Comparison of ENCODE assay signal across 17 cellular contexts in the genomic region with DNA sequence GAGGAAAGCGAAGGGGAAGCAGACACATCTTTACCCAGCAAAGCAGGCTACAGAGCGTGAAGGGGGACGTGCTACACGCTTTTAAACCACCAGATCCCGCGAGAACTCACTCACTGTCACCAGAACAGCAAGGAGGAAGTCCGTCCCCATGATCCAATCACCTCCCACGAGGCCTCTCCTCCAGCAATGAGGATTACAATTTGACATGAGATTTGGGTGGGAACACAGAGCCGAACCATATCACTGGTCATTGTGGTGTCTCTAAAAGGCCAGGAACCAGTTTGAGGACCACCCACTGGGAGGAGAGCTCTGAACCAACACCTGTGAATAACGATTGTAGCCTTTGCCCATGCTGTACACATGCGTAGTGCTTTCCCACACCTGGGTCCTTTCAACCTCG.
"Had no signal": no experiment of that assay in that cellular context is flagged by ENCODE, and none has a peak within 500 bp of the region (broad histone marks: within the 10 kb centered on the region; RNA-seq: fewer than 3 reads in every experiment).

No MANE protein-coding gene starts in this region.

- H3K27me3 ChIP-seq: colonic mucosa, esophagus muscularis mucosa, hepatocyte, neural progenitor cell, pancreas, upper lobe of right lung had no signal

- H3K27ac ChIP-seq: colonic mucosa, esophagus muscularis mucosa, hepatocyte, neural progenitor cell, pancreas, upper lobe of right lung had no signal

- H3K9me3 ChIP-seq: colonic mucosa, esophagus muscularis mucosa, pancreas, upper lobe of right lung had no signal

- H3K9ac ChIP-seq: neural progenitor cell had no signal

- DNase-seq: activated B cell treated with CpG ODN at 0.5 μM for 24 hours; activated CD4-positive, alpha-beta T cell treated with anti-CD3 and anti-CD28 coated beads for 48 hours; activated CD8-positive, alpha-beta T cell treated with anti-CD3 and anti-CD28 coated beads for 36 hours; activated gamma-delta T cell treated with Interleukin-2 at 50 U/mL for 16 hours; activated T-cell treated with anti-CD3 and anti-CD28 coated beads, Interleukin-2, amount 50 U/mL, for 48 hours; amniotic stem cell; caudate nucleus; colonic mucosa; mammary epithelial cell; pancreas; stimulated activated CD4-positive, alpha-beta T cell treated with anti-CD3 and anti-CD28 coated beads, Interleukin-1b, Interleukin-23, amount 100 ng/mL, for 48 hours; stimulated activated naive CD8-positive, alpha-beta T cell treated with anti-CD3 and anti-CD28 coated beads, Interleukin-15, amount 100 ng/mL, for 72 hours; upper lobe of right lung had no signal

- H3K4me3 ChIP-seq: colonic mucosa, esophagus muscularis mucosa, hepatocyte, neural progenitor cell, pancreas, upper lobe of right lung had no signal

- H3K36me3 ChIP-seq: colonic mucosa, esophagus muscularis mucosa, neural progenitor cell, pancreas, upper lobe of right lung had no signal

- FAIRE-seq: keratinocyte, pancreas had no signal

- H3K4me1 ChIP-seq: colonic mucosa, esophagus muscularis mucosa, pancreas, upper lobe of right lung had no signal

- H3K4me2 ChIP-seq: hepatocyte, neural progenitor cell had no signal
